ENCODE assay signal across 23 cellular contexts in the genomic region with DNA sequence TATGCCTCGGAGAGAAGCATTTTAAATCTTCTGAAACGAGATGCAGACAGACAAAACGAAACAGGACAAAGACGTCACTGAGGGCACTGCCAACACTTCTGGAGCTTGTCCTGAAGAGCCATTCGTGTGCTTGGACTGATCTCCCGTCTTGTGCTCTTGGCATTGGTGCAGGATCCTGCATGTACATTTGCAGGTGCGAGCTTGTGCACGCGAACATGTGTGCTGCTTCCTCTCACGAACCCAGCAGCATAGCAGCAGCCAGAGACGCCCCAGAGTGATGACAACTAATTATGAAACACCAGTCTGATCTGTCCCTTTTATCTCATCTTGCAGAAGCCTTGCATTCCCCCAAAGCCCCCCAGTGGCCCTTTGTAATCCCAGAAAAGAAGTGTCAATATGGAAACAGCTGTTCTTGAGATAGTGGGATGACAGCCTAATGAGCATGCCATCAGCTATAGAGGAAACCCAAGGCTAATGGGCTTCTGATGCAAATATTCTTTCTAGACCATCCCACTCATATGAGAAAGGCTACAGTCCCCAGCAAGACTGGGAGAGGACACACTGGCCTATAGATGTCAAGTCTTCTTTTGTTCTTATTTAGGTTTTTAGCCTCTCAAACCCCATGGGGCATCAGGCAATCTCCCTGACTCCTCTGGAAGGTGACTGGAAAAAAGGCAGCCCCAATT.
"Had no signal": no experiment of that assay in that cellular context is flagged by ENCODE, and none has a peak within 500 bp of the region (broad histone marks: within the 10 kb centered on the region; RNA-seq: fewer than 3 reads in every experiment).

No MANE protein-coding gene starts in this region.

- H3K27me3 Mint-ChIP-seq: activated naive CD4-positive, alpha-beta T cell treated with anti-CD3 and anti-CD28 coated beads, Interleukin-2, amount 50 U/mL, for 24 hours had no signal

- H3K36me3 Mint-ChIP-seq: stimulated activated effector memory CD8-positive, alpha-beta T cell treated with anti-CD3 and anti-CD28 coated beads, Interleukin-12 subunit alpha, Interleukin-12 subunit beta, amount 100 ng/mL, for 72 hours had no signal

- H3K4me3 ChIP-seq: ascending aorta, mucosa of descending colon, sigmoid colon, stomach, testis, upper lobe of left lung had no signal

- H3K4me3 Mint-ChIP-seq: activated CD4-positive, alpha-beta T cell treated with anti-CD3 and anti-CD28 coated beads, Interleukin-2, amount 10 ng/mL, durations not matched to agents 7 days and 5 days; activated CD8-positive, alpha-beta T cell treated with anti-CD3 and anti-CD28 coated beads, Interleukin-2, amount 10 ng/mL, durations not matched to agents 7 days and 5 days; activated naive CD4-positive, alpha-beta T cell treated with anti-CD3 and anti-CD28 coated beads, Interleukin-2, amount 50 U/mL, for 24 hours; memory B cell; naive B cell; stimulated activated effector memory CD8-positive, alpha-beta T cell treated with anti-CD3 and anti-CD28 coated beads, Interleukin-12 subunit alpha, Interleukin-12 subunit beta, amount 100 ng/mL, for 72 hours had no signal

- H3K36me3 ChIP-seq: ascending aorta, neutrophil, sigmoid colon, stomach, upper lobe of left lung had no signal

- ATAC-seq: activated CD8-positive, alpha-beta T cell treated with anti-CD3 and anti-CD28 coated beads, Interleukin-2, amount 10 ng/mL, durations not matched to agents 7 days and 5 days; mucosa of descending colon; stimulated activated effector memory CD8-positive, alpha-beta T cell treated with anti-CD3 and anti-CD28 coated beads, Interleukin-12 subunit alpha, Interleukin-12 subunit beta, amount 100 ng/mL, for 72 hours had no signal

- H3K27ac Mint-ChIP-seq: activated CD4-positive, alpha-beta T cell treated with anti-CD3 and anti-CD28 coated beads, Interleukin-2, amount 10 ng/mL, durations not matched to agents 7 days and 5 days; activated CD8-positive, alpha-beta T cell treated with anti-CD3 and anti-CD28 coated beads, Interleukin-2, amount 10 ng/mL, durations not matched to agents 7 days and 5 days; activated naive CD4-positive, alpha-beta T cell treated with anti-CD3 and anti-CD28 coated beads, Interleukin-2, amount 50 U/mL, for 24 hours; memory B cell; naive B cell; stimulated activated effector memory CD8-positive, alpha-beta T cell treated with anti-CD3 and anti-CD28 coated beads, Interleukin-12 subunit alpha, Interleukin-12 subunit beta, amount 100 ng/mL, for 72 hours had no signal

- H3K4me1 ChIP-seq: testis had no signal

- DNase-seq: activated CD4-positive, alpha-beta T cell treated with anti-CD3 and anti-CD28 coated beads, Interleukin-2, amount 10 ng/mL, durations not matched to agents 7 days and 5 days; activated CD8-positive, alpha-beta T cell treated with anti-CD3 and anti-CD28 coated beads, Interleukin-2, amount 10 ng/mL, durations not matched to agents 7 days and 5 days; activated effector memory CD4-positive, alpha-beta T cell treated with anti-CD3 and anti-CD28 coated beads, Interleukin-2, amount 50 U/mL, for 16 hours; activated T-cell treated with anti-CD3 and anti-CD28 coated beads, Interleukin-2, amount 50 U/mL, for 48 hours; cerebellar nuclear complex; cortex of kidney; effector CD8-positive, alpha-beta T cell; foreskin melanocyte; head of caudate nucleus; kidney glomerular epithelial cell; mucosa of descending colon; naive B cell; sigmoid colon; stimulated activated CD4-positive, alpha-beta T cell treated with anti-CD3 and anti-CD28 coated beads, Interleukin-4, amount 100 ng/mL, for 24 hours; stomach; T1000; testis; upper lobe of left lung had no signal

- H3K27ac ChIP-seq: ascending aorta, neutrophil, sigmoid colon, stomach, testis, upper lobe of left lung had no signal

- H3K27me3 ChIP-seq: ascending aorta, sigmoid colon, testis, upper lobe of left lung had no signal

- H3K9me3 ChIP-seq: ascending aorta, mucosa of descending colon, neutrophil, testis had no signal
